Comparison of ENCODE assay signal across 8 cellular contexts in genomic region chr7:143263266-143264195, GRCh38. TPM values are rescaled to one million over a fixed set of nuclear protein-coding genes. Genes with fewer than 3 reads are reported as not detected.
DNase-seq lines count a peak whose midpoint lies in the region; ATAC-seq, FAIRE-seq and TF ChIP-seq lines count a peak whose summit lies in the region.

Gene GSTK1 (plus strand): TSS chr7:143263441. CDS start chr7:143263514, 73 bp downstream.

- in situ Hi-C loops in HepG2 (cut with HindIII; ENCODE audit: extremely low pct_ligation_motif_present, low pct_unique_long_range_greater_than_20kb): no loop called here

- POLR2A ChIA-PET in HepG2 (lab: Yijun Ruan, JAX): interaction anchor here (0.6 to 3.6 kb wide), 20 partner anchors 9 to 252 kb away, joined by 3 to 44 read pairs (median 5); partner anchors contain the start of gene CASP2

- no peaks in the 10 kb centered on the region for H3K9me3 Mint-ChIP-seq in dendritic cell treated with granulocyte-macrophage colony-stimulating factor and Interleukin-4, amounts not matched to agents 40 ng/mL and 50 ng/mL, for 4 days

- H3K4me2 ChIP-seq in HepG2 (ENCODE audit: low read depth, low read length): peak within 1 kb of the TSS; percentile 77

- no peaks in the 10 kb centered on the region for H3K27me3 Mint-ChIP-seq in dendritic cell treated with granulocyte-macrophage colony-stimulating factor and Interleukin-4, amounts not matched to agents 40 ng/mL and 50 ng/mL, for 4 days

- peaks cover 54% of the 10 kb centered on the region for H3K36me3 Mint-ChIP-seq in dendritic cell treated with granulocyte-macrophage colony-stimulating factor and Interleukin-4, amounts not matched to agents 40 ng/mL and 50 ng/mL, for 4 days (ENCODE audit: low read depth)

- DNase-seq in AG09319 (ENCODE audit: extremely low read depth, low read depth) (peak; percentile 11), NCI-H510A (lab: John Stamatoyannopoulos, UW) (peak; percentile 36), HepG2 (ENCODE audit: low spot score) (peak; percentile 66)
- DNase-seq in activated CD4-positive, alpha-beta T cell treated with anti-CD3 and anti-CD28 coated beads, Interleukin-2, amount 50 U/mL, for 24 hours (ENCODE audit: low read depth in 1 of 2, low spot score in 1 of 2): peak; percentile 58 to 78
- peak; percentile 84 for DNase-seq in stimulated activated CD4-positive, alpha-beta T cell treated with anti-CD3 and anti-CD28 coated beads, Interleukin-4, amount 100 ng/mL, for 1 hour

- H3K4me1 Mint-ChIP-seq in dendritic cell treated with granulocyte-macrophage colony-stimulating factor and Interleukin-4, amounts not matched to agents 40 ng/mL and 50 ng/mL, for 4 days (ENCODE audit: low read depth): peaks cover 36% of the 10 kb centered on the region

- no peaks in the 10 kb centered on the region for H3K9me3 ChIP-seq in HepG2 (ENCODE audit: low read length)

- H3K27me3 ChIP-seq in HepG2 (ENCODE audit: control insufficient read depth in 1 of 2, insufficient read depth in 2 of 2, low read length in 2 of 2): no peaks in the 10 kb centered on the region; a peak in 1 of 5 replicates

- H3K4me3 Mint-ChIP-seq in dendritic cell treated with granulocyte-macrophage colony-stimulating factor and Interleukin-4, amounts not matched to agents 40 ng/mL and 50 ng/mL, for 4 days: peak within 1 kb of the TSS; percentile 92

- peak; percentile 97 for ATAC-seq in GM18873 (IDR thresholded peaks at IDR 0.05; ENCODE audit: low FRiP score, unreplicated experiment)
- ATAC-seq in HG03108 (IDR thresholded peaks at IDR 0.05; ENCODE audit: unreplicated experiment): peak; percentile 98
- ATAC-seq in HepG2: peak; percentile 99

- H3K4me3 ChIP-seq in HepG2 (replicated peaks in 1 of 3; ENCODE audit: insufficient read depth in 1 of 3, low read depth in 2 of 3, low read length in 3 of 3): peak within 1 kb of the TSS; percentile 80 to 94 (median 94)

- peak within 1 kb of the TSS; percentile 88 for H3K9ac ChIP-seq in HepG2 (ENCODE audit: insufficient read depth, low read depth, low read length)

- no peaks in the 10 kb centered on the region for H4K20me1 ChIP-seq in HepG2 (ENCODE audit: insufficient read depth, low read length)

- peaks cover 41% of the 10 kb centered on the region for H3K4me1 ChIP-seq in HepG2 (ENCODE audit: insufficient read depth, low read length)

- peak; percentile 88 to 98 for TF ChIP-seq POLR2A in HepG2 (IDR thresholded peaks at IDR 0.05; ENCODE audit: insufficient read depth in 1 of 2, low read depth in 2 of 2, low read length in 2 of 2)

- CTCF ChIA-PET in HepG2 (lab: Yijun Ruan, JAX; ENCODE audit: low intra/inter-chr PET ratio, low total read pairs): no interaction called here

- peak in 1 of 2 experiments; percentile 22; a peak in 1 of 4 replicates for TF ChIP-seq EP300 in HepG2 (IDR thresholded peaks at IDR 0.05; ENCODE audit: low read depth in 2 of 2, low read length in 2 of 2)
- peak; percentile 47; the same call in 1 of the 2 replicates for TF ChIP-seq EP300 in HepG2 (CRISPR knock-in tag; IDR thresholded peaks at IDR 0.05; ENCODE audit: borderline replicate concordance)

- TF ChIP-seq RAD21 in HepG2 (CRISPR knock-in tag; IDR thresholded peaks at IDR 0.05): peak; percentile 22

- peak within 1 kb of the TSS; percentile 97 for H3K27ac Mint-ChIP-seq in dendritic cell treated with granulocyte-macrophage colony-stimulating factor and Interleukin-4, amounts not matched to agents 40 ng/mL and 50 ng/mL, for 4 days

- TF ChIP-seq CTCF in AG09319 (IDR thresholded peaks at IDR 0.05; ENCODE audit: low read depth, low read length): no peak
- TF ChIP-seq CTCF in HepG2 (CRISPR knock-in tag; IDR thresholded peaks at IDR 0.05): peak; percentile 32

- TSS peak; percentile 67 for BruUV-seq in HepG2 (replicated peaks; lab: Mats Ljungman, UMichigan)

- H3K36me3 ChIP-seq in HepG2 (replicated peaks in 1 of 2; ENCODE audit: control insufficient read depth in 1 of 2, insufficient read depth in 2 of 2, low read length in 2 of 2): peaks cover 4 to 12% of the 10 kb centered on the region in 2 experiments; a peak in 4 of 5 replicates

- intact Hi-C loops in dendritic cell treated with granulocyte-macrophage colony-stimulating factor and Interleukin-4, amounts not matched to agents 40 ng/mL and 50 ng/mL, for 4 days (cut with micrococcal nuclease): loop anchor here (1.0 to 2.0 kb wide), 2 partner anchors 23 to 41 kb away; partner anchors contain the start of gene TAS2R40
- intact Hi-C loops in HepG2 (cut with micrococcal nuclease; ENCODE audit: unreplicated experiment): loop anchor here (2.0 kb wide), 3 partner anchors 15 to 21 kb away; partner anchors contain the start of gene TMEM139

- H3K27ac ChIP-seq in HepG2 (ENCODE audit: extremely low read length, insufficient read depth, low read length): peak within 1 kb of the TSS; percentile 92

- WGBS in HepG2 (ENCODE audit: low lambda C conversion rate): 1% methylated on average over 24 of the region's 48 CpGs

- peaks cover 12% of the 10 kb centered on the region for H3K79me2 ChIP-seq in HepG2 (ENCODE audit: insufficient read depth, low read length)

- FAIRE-seq in HepG2 (lab: Jason Lieb, UNC): peak; percentile 59

- peak within 1 kb of the TSS; percentile 65 for H2AFZ ChIP-seq in HepG2 (ENCODE audit: low read length)

TF ChIP-seq in HepG2, 621 proteins besides CTCF, POLR2A, EP300 and RAD21 (continues in another document):
- TF ChIP-seq PHB2 (IDR thresholded peaks at IDR 0.05; ENCODE audit: partially characterized antibody) (no peak), ZNF180 (CRISPR knock-in tag; IDR thresholded peaks at IDR 0.05; ENCODE audit: borderline replicate concordance, low read depth) (no peak), GLI4 (CRISPR knock-in tag; IDR thresholded peaks at IDR 0.05; ENCODE audit: borderline replicate concordance) (no peak), SIX4 (CRISPR knock-in tag; IDR thresholded peaks at IDR 0.05) (no peak), GPN1 (CRISPR knock-in tag; IDR thresholded peaks at IDR 0.05; ENCODE audit: borderline replicate concordance) (no peak), ELF1 (CRISPR knock-in tag; IDR thresholded peaks at IDR 0.05) (peak; percentile 89), MNT (IDR thresholded peaks at IDR 0.05) (no peak), SRY (CRISPR knock-in tag; IDR thresholded peaks at IDR 0.05) (peak; percentile 83), TBX3 (IDR thresholded peaks at IDR 0.05; ENCODE audit: borderline replicate concordance) (no peak), KLF16 (CRISPR knock-in tag; IDR thresholded peaks at IDR 0.05) (peak in 1 of 2 experiments; percentile 88; a peak in 2 of 4 replicates), ZNF34 (CRISPR knock-in tag; IDR thresholded peaks at IDR 0.05; ENCODE audit: borderline replicate concordance) (no peak), FOSL2 (CRISPR knock-in tag; IDR thresholded peaks at IDR 0.05) (peak; percentile 41), ZNF121 (CRISPR knock-in tag; IDR thresholded peaks at IDR 0.05) (no peak), ZKSCAN1 (IDR thresholded peaks at IDR 0.05; ENCODE audit: low read length) (no peak), NFIB (CRISPR knock-in tag; IDR thresholded peaks at IDR 0.05; ENCODE audit: borderline replicate concordance) (no peak)
- TF ChIP-seq, protein P1, sequence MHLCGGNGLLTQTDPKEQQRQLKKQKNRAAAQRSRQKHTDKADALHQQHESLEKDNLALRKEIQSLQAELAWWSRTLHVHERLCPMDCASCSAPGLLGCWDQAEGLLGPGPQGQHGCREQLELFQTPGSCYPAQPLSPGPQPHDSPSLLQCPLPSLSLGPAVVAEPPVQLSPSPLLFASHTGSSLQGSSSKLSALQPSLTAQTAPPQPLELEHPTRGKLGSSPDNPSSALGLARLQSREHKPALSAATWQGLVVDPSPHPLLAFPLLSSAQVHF (CRISPR knock-in tag; IDR thresholded peaks at IDR 0.05): no peak

RNA-seq across cellular contexts. Expression of gene GSTK1, which starts in this region (rescaled TPM):
- 31.5 and 64.6 TPM in 2 replicates for total RNA-seq in HepG2 (2016; rRNA removed; fragmentation: Illumina TruSeq; extraction: Trizol)
- total RNA-seq in HepG2 (2016; cell fraction: cytosol; rRNA removed; fragmentation: Illumina TruSeq; extraction: Trizol; ENCODE audit: low read depth): 20.3 and 21.6 TPM in 2 replicates
- total RNA-seq in HepG2 (2016; cell fraction: insoluble cytoplasmic fraction; rRNA removed; fragmentation: Illumina TruSeq; extraction: Trizol): 34.2 and 66.6 TPM in 2 replicates
- total RNA-seq in HepG2 (2016; cell fraction: membrane; rRNA removed; fragmentation: Illumina TruSeq; extraction: Trizol): 21.6 and 25.7 TPM in 2 replicates
- 76.0 and 84.9 TPM in 2 replicates for total RNA-seq in HepG2 (2016; cell fraction: nucleus; rRNA removed; fragmentation: Illumina TruSeq; extraction: Trizol)
- 92.1 and 96.2 TPM in 2 replicates for polyA plus RNA-seq in HepG2 (2011; rRNA removed)
- 77.4 and 78.9 TPM in 2 replicates for polyA plus RNA-seq in HepG2 (2011; cell fraction: cytosol; rRNA removed)
- 175 and 195 TPM in 2 replicates for polyA plus RNA-seq in HepG2 (2011; cell fraction: nucleus; rRNA removed)
- polyA plus RNA-seq in HepG2 (2012): 62.6 and 63.0 TPM in 2 replicates
- 23.7 and 26.3 TPM in 2 replicates for polyA plus RNA-seq in HepG2 (2016; cell fraction: cytosol; fragmentation: Illumina TruSeq; extraction: Trizol; ENCODE audit: low read depth)
- polyA plus RNA-seq in HepG2 (2016; cell fraction: insoluble cytoplasmic fraction; fragmentation: Illumina TruSeq; extraction: Trizol; ENCODE audit: low read depth): 46.1 and 48.6 TPM in 2 replicates
- 24.7 and 25.7 TPM in 2 replicates for polyA plus RNA-seq in HepG2 (2016; cell fraction: membrane; fragmentation: Illumina TruSeq; extraction: Trizol; ENCODE audit: low read depth)
- 199 and 221 TPM in 2 replicates for polyA plus RNA-seq in HepG2 (2016; cell fraction: nucleus; fragmentation: Illumina TruSeq; extraction: Trizol; ENCODE audit: insufficient read depth, low read depth)
- polyA minus RNA-seq in HepG2 (2011; rRNA and poly(A)+ RNA removed; ENCODE audit: low replicate concordance): 43.6 and 115 TPM in 2 replicates
- polyA minus RNA-seq in HepG2 (2011; cell fraction: cytosol; rRNA and poly(A)+ RNA removed): 25.3 TPM in 2 replicates
- 32.3 and 47.2 TPM in 2 replicates for polyA minus RNA-seq in HepG2 (2011; cell fraction: nucleus; rRNA and poly(A)+ RNA removed)

Comparison
In these comparisons a context has a peak if more than half of its experiments do, and no peak if none do; other contexts are left out.
1. Peak in every context shown above with its lines: DNase-seq, ATAC-seq, H3K4me3 ChIP-seq and H3K27ac ChIP-seq.
2. DNase-seq: peak in every context shown above with its lines; median percentile 84 in stimulated activated CD4-positive, alpha-beta T cell treated with anti-CD3 and anti-CD28 coated beads, Interleukin-4, amount 100 ng/mL, for 1 hour; 68 in activated CD4-positive, alpha-beta T cell treated with anti-CD3 and anti-CD28 coated beads, Interleukin-2, amount 50 U/mL, for 24 hours; 66 in HepG2; 36 in NCI-H510A; 11 in AG09319.